Comparison of ENCODE assay signal across 1 cellular context in genomic region chr1:156659672-156659993, GRCh38.
TF ChIP-seq lines count a peak whose summit lies in the region.

No MANE protein-coding gene starts in this region.

TF ChIP-seq in K562, 482 proteins besides CTCF, POLR2A, EP300 and RAD21:
- 0 out of 2 replicates have a peak, but pooled peaks have one; percentile 1 for TF ChIP-seq ZNF282 (CRISPR knock-in tag; IDR thresholded peaks at IDR 0.05)
- 0 out of 2 replicates have a peak, but pooled peaks have one; percentile 38 for TF ChIP-seq HDGF (IDR thresholded peaks at IDR 0.05)
- TF ChIP-seq HDAC6 (IDR thresholded peaks at IDR 0.05; ENCODE audit: low read depth, low read length) = no peak
- 0 out of 6 replicates have a peak, but pooled peaks of 1 of the 3 experiments have one; percentile 18 for TF ChIP-seq ZBTB11 (CRISPR knock-in tag; IDR thresholded peaks at IDR 0.05)
- 0 out of 2 replicates have a peak, but pooled peaks have one; percentile 24 for TF ChIP-seq MIER1 (IDR thresholded peaks at IDR 0.05; ENCODE audit: low read depth)
- 0 out of 2 replicates have a peak, but pooled peaks have one; percentile 20 for TF ChIP-seq THAP12 (CRISPR knock-in tag; IDR thresholded peaks at IDR 0.05)
- TF ChIP-seq HLTF (IDR thresholded peaks at IDR 0.05) = 0 out of 2 replicates have a peak, but pooled peaks have one; percentile 15
- TF ChIP-seq RHOXF2B (CRISPR knock-in tag; conservative IDR thresholded peaks at IDR 0.05) = peak; percentile 55; the same call in 1 of the 2 replicates
- peak; percentile 14; the same call in 1 of the 2 replicates for TF ChIP-seq NKRF (IDR thresholded peaks at IDR 0.05; ENCODE audit: borderline replicate concordance)
- TF ChIP-seq FOXM1 (IDR thresholded peaks at IDR 0.05; ENCODE audit: low read depth) = no peak
- no peak for TF ChIP-seq FOXM1 (CRISPR knock-in tag; IDR thresholded peaks at IDR 0.05; ENCODE audit: low read depth)
- TF ChIP-seq SPI1 (IDR thresholded peaks at IDR 0.05; ENCODE audit: borderline replicate concordance, low read depth, low read length) = no peak
